ENCODE assay signal across 8 cellular contexts in the genomic region with DNA sequence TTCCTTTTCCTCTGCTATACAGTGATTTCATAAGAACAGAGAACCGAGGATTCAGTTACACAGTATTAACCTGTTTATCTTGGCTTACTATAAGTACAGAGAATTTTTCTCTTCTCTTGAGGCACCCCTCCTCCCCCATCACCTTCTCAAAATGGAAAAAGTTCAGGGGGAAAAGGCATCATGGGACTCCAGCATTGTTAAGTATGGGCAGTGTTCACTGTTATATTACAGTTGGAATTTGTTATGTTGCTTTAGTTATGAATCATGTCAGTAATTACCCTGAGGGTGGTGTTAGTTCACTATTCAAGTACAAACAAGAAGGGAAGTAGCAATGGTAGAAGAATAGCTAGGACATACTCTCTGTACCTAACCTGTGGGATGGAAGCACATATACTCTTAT. TPM values are rescaled to one million over a fixed set of nuclear protein-coding genes. Genes with fewer than 3 reads are reported as not detected.
DNase-seq lines count a peak whose midpoint lies in the region; TF ChIP-seq lines count a peak whose summit lies in the region.

No MANE protein-coding gene starts in this region.

- peak in 2 of 5 donors; percentile 19 to 33 for DNase-seq in CD4-positive, alpha-beta memory T cell
- DNase-seq in HFF-Myc (ENCODE audit: extremely low read depth, low read depth) (peak; percentile 32), cardiac muscle cell (ENCODE audit: low read depth in 1 of 2, low spot score in 1 of 2) (peak in 1 of 2 donors; percentile 72), spleen (no peak), ovary (no peak), NCI-H82 treated with DMSO at 0.1 percent for 48 hours (lab: John Stamatoyannopoulos, UW; ENCODE audit: unreplicated experiment) (no peak)
- no peak for DNase-seq in stimulated activated CD4-positive, alpha-beta T cell treated with anti-CD3 and anti-CD28 coated beads, Interleukin-4, amount 100 ng/mL, for 4 hours

- H3K9me3 Mint-ChIP-seq in CD4-positive, alpha-beta memory T cell, result peaks cover 0 to 12% (median 0%) of the 10 kb centered on the region in 8 donors
- peaks cover 12% of the 10 kb centered on the region for H3K9me3 Mint-ChIP-seq in T-helper 1 cell treated with Interleukin-12 subunit alpha and Interleukin-12 subunit beta and Interleukin-4 antibody, amounts not matched to agents 30 μg/mL and 1 μg/mL, for 36 hours

- H3K9me3 ChIP-seq in CD4-positive, alpha-beta memory T cell (ENCODE audit: control insufficient read depth in 1 of 2, low read length in 2 of 2), result no peaks in the 10 kb centered on the region
- no peaks in the 10 kb centered on the region for H3K9me3 ChIP-seq in cardiac muscle cell (ENCODE audit: low read depth)
- H3K9me3 ChIP-seq in spleen, result peaks cover 0 to 4% (median 0%) of the 10 kb centered on the region in 8 donors
- no peaks in the 10 kb centered on the region for H3K9me3 ChIP-seq in ovary

- H3K27ac ChIP-seq in CD4-positive, alpha-beta memory T cell (ENCODE audit: low read depth, low read length), result peak overlapping the region; percentile 0
- no peak overlapping the region for H3K27ac ChIP-seq in cardiac muscle cell
- H3K27ac ChIP-seq in spleen, result peak overlapping the region; percentile 32 to 83 (median 76)
- no peak overlapping the region for H3K27ac ChIP-seq in ovary

- intact Hi-C loops in CD4-positive, alpha-beta memory T cell (cut with micrococcal nuclease), result loop anchor here (1.0 to 2.0 kb wide), 5 partner anchors 67 to 368 kb away; partner anchors contain the start of gene RCBTB2
- intact Hi-C loops in spleen (cut with DNase I; ENCODE audit: low total_unique reads) (loop anchor here (10.0 kb wide), 1 partner anchor 184 kb away; no protein-coding TSS in a partner anchor), ovary (cut with DNase I) (loop anchor here in 1 of 4 donors (10.0 kb wide), 1 partner anchor 174 kb away; no protein-coding TSS in a partner anchor)

- WGBS in spleen, 5 donors, result 47 to 84% (median 49%) methylated on average over 1 of the region's 1 CpG
- 14 to 39% (median 18%) methylated on average over 1 of the region's 1 CpG for WGBS in ovary, 3 donors

- TF ChIP-seq EP300 in ovary (IDR thresholded peaks at IDR 0.05), result no peak

- H3K27me3 ChIP-seq in CD4-positive, alpha-beta memory T cell (ENCODE audit: insufficient read depth, low read length), result no peaks in the 10 kb centered on the region
- no peaks in the 10 kb centered on the region for H3K27me3 ChIP-seq in cardiac muscle cell
- no peaks in the 10 kb centered on the region for H3K27me3 ChIP-seq in spleen (replicated peaks in 1 of 7)
- H3K27me3 ChIP-seq in ovary, result no peaks in the 10 kb centered on the region

- no peaks in the 10 kb centered on the region for H3K27me3 Mint-ChIP-seq in CD4-positive, alpha-beta memory T cell
- H3K27me3 Mint-ChIP-seq in T-helper 1 cell treated with Interleukin-12 subunit alpha and Interleukin-12 subunit beta and Interleukin-4 antibody, amounts not matched to agents 30 μg/mL and 1 μg/mL, for 36 hours (ENCODE audit: low read depth), result no peaks in the 10 kb centered on the region

- H3K4me1 Mint-ChIP-seq in CD4-positive, alpha-beta memory T cell, result peaks cover 47 to 89% (median 67%) of the 10 kb centered on the region in 4 donors
- peaks cover 33% of the 10 kb centered on the region for H3K4me1 Mint-ChIP-seq in T-helper 1 cell treated with Interleukin-12 subunit alpha and Interleukin-12 subunit beta and Interleukin-4 antibody, amounts not matched to agents 30 μg/mL and 1 μg/mL, for 36 hours (ENCODE audit: low read depth)

- CTCF ChIA-PET in CD4-positive, alpha-beta memory T cell (lab: Charles Lee; ENCODE audit: partially characterized antibody), result interaction anchor here (0.7 to 6.4 kb wide), 13 partner anchors 12 to 181 kb away, joined by 3 to 117 read pairs (median 4); partner anchors contain the start of gene LPAR6

- POLR2A ChIA-PET in CD4-positive, alpha-beta memory T cell (lab: Charles Lee; ENCODE audit: partially characterized antibody), result interaction anchor here (0.8 to 4.7 kb wide), 14 partner anchors 11 to 181 kb away, joined by 3 to 34 read pairs (median 4); partner anchors contain the start of genes LPAR6, RB1 and RCBTB2

- peak overlapping the region; percentile 53 to 94 (median 77) for H3K27ac Mint-ChIP-seq in CD4-positive, alpha-beta memory T cell
- peak overlapping the region; percentile 10 for H3K27ac Mint-ChIP-seq in T-helper 1 cell treated with Interleukin-12 subunit alpha and Interleukin-12 subunit beta and Interleukin-4 antibody, amounts not matched to agents 30 μg/mL and 1 μg/mL, for 36 hours

- peak overlapping the region; percentile 1 to 81 (median 67) for H3K4me3 Mint-ChIP-seq in CD4-positive, alpha-beta memory T cell
- H3K4me3 Mint-ChIP-seq in T-helper 1 cell treated with Interleukin-12 subunit alpha and Interleukin-12 subunit beta and Interleukin-4 antibody, amounts not matched to agents 30 μg/mL and 1 μg/mL, for 36 hours, result peak overlapping the region; percentile 64

- no peak for TF ChIP-seq POLR2A in spleen (IDR thresholded peaks at IDR 0.05)
- TF ChIP-seq POLR2A in ovary (IDR thresholded peaks at IDR 0.05), result no peak

- H3K4me3 ChIP-seq in CD4-positive, alpha-beta memory T cell (ENCODE audit: low read length in 2 of 2), result peak overlapping the region in 1 of 2 donors; percentile 21
- H3K4me3 ChIP-seq in HFF-Myc (replicated peaks; ENCODE audit: low read depth, low read length), result no peak overlapping the region
- H3K4me3 ChIP-seq in cardiac muscle cell, result no peak overlapping the region
- H3K4me3 ChIP-seq in spleen, result no peak overlapping the region
- no peak overlapping the region for H3K4me3 ChIP-seq in ovary

- peaks cover 9% of the 10 kb centered on the region in 2 donors for H3K36me3 Mint-ChIP-seq in CD4-positive, alpha-beta memory T cell
- peaks cover 8% of the 10 kb centered on the region for H3K36me3 Mint-ChIP-seq in T-helper 1 cell treated with Interleukin-12 subunit alpha and Interleukin-12 subunit beta and Interleukin-4 antibody, amounts not matched to agents 30 μg/mL and 1 μg/mL, for 36 hours (ENCODE audit: low read depth)

- peaks cover 79% of the 10 kb centered on the region for H3K4me1 ChIP-seq in CD4-positive, alpha-beta memory T cell (ENCODE audit: insufficient read depth, low read length)
- no peaks in the 10 kb centered on the region for H3K4me1 ChIP-seq in cardiac muscle cell (ENCODE audit: low read depth)
- H3K4me1 ChIP-seq in spleen, result peaks cover 35 to 89% (median 60%) of the 10 kb centered on the region in 6 donors
- no peaks in the 10 kb centered on the region for H3K4me1 ChIP-seq in ovary (ENCODE audit: insufficient read depth)

- no peaks in the 10 kb centered on the region for H3K36me3 ChIP-seq in CD4-positive, alpha-beta memory T cell (ENCODE audit: insufficient read depth, low read length)
- no peaks in the 10 kb centered on the region for H3K36me3 ChIP-seq in cardiac muscle cell
- peaks cover 0 to 7% (median 0%) of the 10 kb centered on the region in 6 donors for H3K36me3 ChIP-seq in spleen
- H3K36me3 ChIP-seq in ovary, result no peaks in the 10 kb centered on the region

- TF ChIP-seq CTCF in HFF-Myc (IDR thresholded peaks at IDR 0.05; ENCODE audit: low read depth, low read length, missing control alignments) (no peak), cardiac muscle cell (IDR thresholded peaks at IDR 0.05; ENCODE audit: low read depth, low read length) (peak; percentile 13), spleen (IDR thresholded peaks at IDR 0.05 in 8 of 11, conservative IDR thresholded peaks at IDR 0.05 in 3 of 11) (peak in 1 of 11 experiments; percentile 13), ovary (IDR thresholded peaks at IDR 0.05) (no peak)

RNA-seq across cellular contexts. Expression of gene LPAR6, which starts 12.1 kb away (rescaled TPM):
- 10 to 100 TPM; 89.0 to 91.1 TPM for total RNA-seq in CD4-positive, alpha-beta memory T cell
- 100 to 1,000 TPM in 1 of 2 donors, 10 to 100 TPM in 1; 69.1 to 134 TPM for polyA plus RNA-seq in CD4-positive, alpha-beta memory T cell
- total RNA-seq in cardiac muscle cell, result 0.11 and 0.45 TPM in 2 replicates
- 1.5 and 1.9 TPM in 2 replicates for polyA plus RNA-seq in cardiac muscle cell
- 10 to 100 TPM; 26.5 to 44.2 (median 32.9) TPM for total RNA-seq in spleen
- polyA plus RNA-seq in spleen, result 10 to 100 TPM; 29.4 to 39.6 (median 33.1) TPM
- 10 to 100 TPM in 6 of 7 donors, 1 to 10 TPM in 1; 7.7 to 25.0 (median 15.9) TPM for total RNA-seq in ovary
- polyA plus RNA-seq in ovary, result 10 to 100 TPM; 20.2 to 21.3 TPM

Comparison
In these comparisons a context has a peak if more than half of its experiments do, and no peak if none do; other contexts are left out.
1. H3K27ac ChIP-seq: peak in CD4-positive, alpha-beta memory T cell (single experiment) and spleen (8 of 8); none in cardiac muscle cell (single experiment) and ovary (0 of 2).